ENCODE assay signal across 1 cellular context in the genomic region with DNA sequence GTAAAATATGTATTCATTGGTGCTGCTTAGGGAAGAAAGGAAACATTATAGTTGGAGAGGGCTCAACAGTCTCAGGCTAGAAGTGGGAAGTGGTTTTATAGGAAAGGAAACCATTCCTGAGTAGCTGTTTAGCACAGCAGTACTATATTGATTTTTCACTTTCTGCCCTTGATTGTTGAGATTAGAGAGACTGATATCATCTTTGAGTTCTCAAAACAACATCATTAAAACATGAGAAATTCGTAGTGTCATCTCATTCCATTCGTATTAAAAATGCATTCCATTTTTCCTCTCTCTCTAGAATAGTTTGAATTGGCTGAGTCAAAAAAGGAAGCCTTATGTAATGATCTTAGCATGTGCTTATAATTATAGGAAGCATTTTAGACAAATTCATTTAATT.
TF ChIP-seq lines count a peak whose summit lies in the region.

No MANE protein-coding gene starts in this region.

TF ChIP-seq in endothelial cell of umbilical vein, 7 proteins besides CTCF, POLR2A, EP300 and RAD21:
- no peak for TF ChIP-seq JUN (IDR thresholded peaks at IDR 0.05; ENCODE audit: borderline replicate concordance, insufficient read depth, insufficient read length, low read depth)
- no peak for TF ChIP-seq EZH2 (IDR thresholded peaks at IDR 0.05; ENCODE audit: borderline replicate concordance, low read depth, low read length, severe bottlenecking)
- TF ChIP-seq GATA2 (IDR thresholded peaks at IDR 0.05; ENCODE audit: insufficient read depth, insufficient read length, low read depth, low read length), result no peak
- TF ChIP-seq MAX (IDR thresholded peaks at IDR 0.05; ENCODE audit: insufficient read depth, insufficient read length), result no peak
- no peak for TF ChIP-seq POLR2AphosphoS5 (IDR thresholded peaks at IDR 0.05; ENCODE audit: insufficient read depth, low read depth, low read length)
- no peak for TF ChIP-seq FOS (IDR thresholded peaks at IDR 0.05; ENCODE audit: borderline replicate concordance, insufficient read depth, low read length)
- TF ChIP-seq MYC (IDR thresholded peaks at IDR 0.05; ENCODE audit: low read depth, low read length), result no peak
